In genomic region chr2:130601639-130602302, GRCh38 we compare ENCODE assay signal across 16 cellular contexts. TPM values are rescaled to one million over a fixed set of nuclear protein-coding genes. Genes with fewer than 3 reads are reported as not detected.
"Had no signal": no experiment of that assay in that cellular context is flagged by ENCODE, and none has a peak within 500 bp of the region (broad histone marks: within the 10 kb centered on the region; RNA-seq: fewer than 3 reads in every experiment).

No MANE protein-coding gene starts in this region.

RNA-seq across cellular contexts. Expression of gene CFC1, which starts 2.4 kb away (rescaled TPM):
- total RNA-seq: kidney; left lobe of liver; liver; lung microvascular endothelial cell; mesenteric fat pad; mucosa of gallbladder; naive thymus-derived CD8-positive, alpha-beta T cell; occipital lobe; sigmoid colon; spleen; subcutaneous adipose tissue; suprapubic skin; thoracic aorta; ureter had no signal
- polyA plus RNA-seq: liver; naive thymus-derived CD8-positive, alpha-beta T cell had no signal

RNA-seq across cellular contexts. Expression of gene POTEJ, which starts 9.5 kb away (rescaled TPM):
- total RNA-seq: kidney; left lobe of liver; liver; mesenteric fat pad; mucosa of gallbladder; naive thymus-derived CD8-positive, alpha-beta T cell; occipital lobe; sigmoid colon; spleen; subcutaneous adipose tissue; suprapubic skin; thoracic aorta; ureter had no signal
- polyA plus RNA-seq: liver; naive thymus-derived CD8-positive, alpha-beta T cell; ovary; small intestine; spleen had no signal
